In genomic region chr1:175278729-175279128, GRCh38 we compare ENCODE assay signal across 17 cellular contexts.
DNase-seq lines count a peak whose midpoint lies in the region; ATAC-seq and TF ChIP-seq lines count a peak whose summit lies in the region.
"Had no signal": no experiment of that assay in that cellular context is flagged by ENCODE, and none has a peak within 500 bp of the region (broad histone marks: within the 10 kb centered on the region; RNA-seq: fewer than 3 reads in every experiment).

No MANE protein-coding gene starts in this region.

- H3K36me3 Mint-ChIP-seq in neural crest cell (ENCODE audit: low read depth): no peaks in the 10 kb centered on the region

- intact Hi-C loops in left ventricle myocardium inferior (cut with micrococcal nuclease) (no loop called here), Right ventricle myocardium superior (cut with DNase I) (no loop called here), testis (cut with DNase I; ENCODE audit: low total_unique reads) (no loop called here)

- ATAC-seq in Right ventricle myocardium superior (ENCODE audit: poor library complexity) (no peak), GM21529 (IDR thresholded peaks at IDR 0.05; ENCODE audit: unreplicated experiment) (no peak)
- ATAC-seq: HepG2 had no signal

- H3K36me3 ChIP-seq in left ventricle myocardium inferior (no peaks in the 10 kb centered on the region), adipocyte (ENCODE audit: control insufficient read depth, insufficient read depth, low read length, severe bottlenecking) (no peaks in the 10 kb centered on the region), testis (ENCODE audit: low read depth, missing control alignments) (no peaks in the 10 kb centered on the region)
- H3K36me3 ChIP-seq: SJCRH30 had no signal

- H3K4me3 Mint-ChIP-seq in neural crest cell: no peak overlapping the region
- H3K4me3 Mint-ChIP-seq: CD8-positive, alpha-beta memory T cell; HFFc6 had no signal

- H3K9me3 ChIP-seq in left ventricle myocardium inferior (replicated peaks): no peaks in the 10 kb centered on the region
- peaks cover 5% of the 10 kb centered on the region for H3K9me3 ChIP-seq in adipocyte (ENCODE audit: control insufficient read depth, low read length)
- no peaks in the 10 kb centered on the region for H3K9me3 ChIP-seq in testis
- H3K9me3 ChIP-seq: SJCRH30 had no signal

- TF ChIP-seq CTCF in left ventricle myocardium inferior (IDR thresholded peaks at IDR 0.05; ENCODE audit: borderline replicate concordance): peak; percentile 22
- peak; percentile 24 for TF ChIP-seq CTCF in neural crest cell (conservative IDR thresholded peaks at IDR 0.05)
- TF ChIP-seq CTCF in testis (IDR thresholded peaks at IDR 0.05): no peak

- peaks cover 15% of the 10 kb centered on the region for H3K4me1 ChIP-seq in left ventricle myocardium inferior
- H3K4me1 ChIP-seq in adipocyte (ENCODE audit: control insufficient read depth, insufficient read depth, low read length): peaks cover 26% of the 10 kb centered on the region
- H3K4me1 ChIP-seq in testis: no peaks in the 10 kb centered on the region
- H3K4me1 ChIP-seq: SJCRH30 had no signal

- H3K9ac ChIP-seq in adipocyte (ENCODE audit: low read length): peak overlapping the region; percentile 13

- TF ChIP-seq POLR2A in testis (IDR thresholded peaks at IDR 0.05): no peak

- no peaks in the 10 kb centered on the region for H3K4me1 Mint-ChIP-seq in neural crest cell
- H3K4me1 Mint-ChIP-seq: CD8-positive, alpha-beta memory T cell had no signal

- H3K4me3 ChIP-seq in left ventricle myocardium inferior: no peak overlapping the region
- no peak overlapping the region for H3K4me3 ChIP-seq in adipocyte (ENCODE audit: low read length)
- H3K4me3 ChIP-seq in testis: no peak overlapping the region
- H3K4me3 ChIP-seq: PC-9, SJCRH30 had no signal

- no peaks in the 10 kb centered on the region for H3K27me3 Mint-ChIP-seq in neural crest cell (ENCODE audit: low read depth)

- H3K9me3 Mint-ChIP-seq in neural crest cell: peaks cover 2% of the 10 kb centered on the region
- H3K9me3 Mint-ChIP-seq: CD8-positive, alpha-beta memory T cell had no signal

- H3K27ac Mint-ChIP-seq in neural crest cell (ENCODE audit: unreplicated experiment): no peak overlapping the region
- H3K27ac Mint-ChIP-seq: CD8-positive, alpha-beta memory T cell; HFFc6 had no signal

- H3K27ac ChIP-seq in left ventricle myocardium inferior (replicated peaks) (peak overlapping the region; percentile 62), testis (no peak overlapping the region)
- H3K27ac ChIP-seq: PC-9, SJCRH30 had no signal

- no peaks in the 10 kb centered on the region for H3K27me3 ChIP-seq in left ventricle myocardium inferior (ENCODE audit: low read depth)
- H3K27me3 ChIP-seq in adipocyte (replicated peaks; ENCODE audit: control insufficient read depth, insufficient read depth, low read length): no peaks in the 10 kb centered on the region
- H3K27me3 ChIP-seq in testis: no peaks in the 10 kb centered on the region
- H3K27me3 ChIP-seq: SJCRH30 had no signal

- DNase-seq in left ventricle myocardium inferior (no peak), Right ventricle myocardium superior (no peak), adipocyte (ENCODE audit: low read depth) (no peak), neural crest cell (ENCODE audit: low read depth, low spot score) (no peak), RKO (ENCODE audit: low spot score) (no peak), testis (no peak)
- DNase-seq in activated CD4-positive, alpha-beta T cell treated with anti-CD3 and anti-CD28 coated beads for 1 hour: no peak
- DNase-seq: CD8-positive, alpha-beta memory T cell; DND-41; HFFc6; KBM-7; MV-4-11; NCI-H1694 treated with DMSO at 0.1 percent for 48 hours; PC-9 had no signal

Comparison
In these comparisons a context has a peak if more than half of its experiments do, and no peak if none do; other contexts are left out.
1. CTCF ChIP-seq: peak in left ventricle myocardium inferior (single experiment) and neural crest cell (single experiment); none in testis (0 of 3).